ENCODE assay signal across 15 cellular contexts in the genomic region with DNA sequence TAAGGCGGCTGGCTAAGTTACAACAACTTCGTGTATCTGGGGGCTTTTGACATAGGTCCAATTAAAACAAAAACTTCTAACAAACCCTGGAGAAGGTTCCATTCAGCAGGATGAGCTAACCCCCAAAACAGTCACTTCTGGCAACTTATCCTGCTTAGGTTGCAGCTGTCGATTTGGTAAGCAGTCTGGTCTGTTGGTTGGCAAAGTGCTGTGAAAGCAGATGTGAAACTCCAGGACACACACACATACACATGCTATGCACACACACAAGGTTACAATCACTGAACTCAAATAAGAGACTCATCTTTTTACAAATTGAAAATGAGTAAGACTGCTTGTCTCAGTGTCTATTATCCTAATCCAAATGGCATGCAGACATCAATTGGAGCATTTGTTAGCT.
DNase-seq lines count a peak whose midpoint lies in the region; ATAC-seq and TF ChIP-seq lines count a peak whose summit lies in the region.
"Had no signal": no experiment of that assay in that cellular context is flagged by ENCODE, and none has a peak within 500 bp of the region (broad histone marks: within the 10 kb centered on the region; RNA-seq: fewer than 3 reads in every experiment).

No MANE protein-coding gene starts in this region.

- H2AFZ ChIP-seq in mammary epithelial cell (ENCODE audit: low read depth, low read length), result no peak overlapping the region
- H2AFZ ChIP-seq in PC-3 (ENCODE audit: low read length), result no peak overlapping the region

- no peaks in the 10 kb centered on the region for H3K9me3 ChIP-seq in mammary epithelial cell (replicated peaks; ENCODE audit: insufficient read depth, low read length)
- H3K9me3 ChIP-seq in PC-3 (ENCODE audit: low read length), result no peaks in the 10 kb centered on the region
- H3K9me3 ChIP-seq: gastrocnemius medialis, prostate gland, upper lobe of left lung had no signal

- no peak overlapping the region for H3K9ac ChIP-seq in mammary epithelial cell (ENCODE audit: insufficient read depth, low read length)
- H3K9ac ChIP-seq in PC-3 (ENCODE audit: low read length), result no peak overlapping the region

- H3K4me3 ChIP-seq in mammary epithelial cell (replicated peaks in 1 of 3; ENCODE audit: insufficient read depth in 1 of 3, low read depth in 2 of 3, low read length in 3 of 3), result no peak overlapping the region
- H3K4me3 ChIP-seq in PC-3 (ENCODE audit: low read length), result no peak overlapping the region
- H3K4me3 ChIP-seq: cardiac muscle cell, gastrocnemius medialis, prostate gland, upper lobe of left lung had no signal

- H4K20me1 ChIP-seq in mammary epithelial cell (ENCODE audit: insufficient read depth, low read length) (no peaks in the 10 kb centered on the region), PC-3 (ENCODE audit: low read length) (no peaks in the 10 kb centered on the region)

- no peaks in the 10 kb centered on the region for H3F3A ChIP-seq in PC-3 (ENCODE audit: low read length, unreplicated experiment)

- no peaks in the 10 kb centered on the region for H3K79me2 ChIP-seq in mammary epithelial cell (ENCODE audit: insufficient read depth, low read length)
- no peaks in the 10 kb centered on the region for H3K79me2 ChIP-seq in PC-3 (ENCODE audit: low read length)

- dilution Hi-C loops in mammary epithelial cell (cut with HindIII; ENCODE audit: low sequenced_read_pairs), result no loop called here

- H3K9me2 ChIP-seq in PC-3 (replicated peaks; ENCODE audit: low read length), result no peaks in the 10 kb centered on the region

- in situ Hi-C loops in mammary epithelial cell (cut with MboI; ENCODE audit: low sequenced_read_pairs in 2 of 2), result no loop called here

- 22% methylated on average over 3 of the region's 3 CpGs for WGBS in mammary epithelial cell (ENCODE audit: low coverage, missing lambda C conversion rate)

- ATAC-seq in PC-3 (no peak), HG02642 (IDR thresholded peaks at IDR 0.05; ENCODE audit: poor library complexity, unreplicated experiment) (no peak)
- ATAC-seq in stimulated activated naive CD8-positive, alpha-beta T cell treated with anti-CD3 and anti-CD28 coated beads, Interleukin-15, amount 100 ng/mL, for 72 hours, result no peak
- ATAC-seq: gastrocnemius medialis had no signal

- CTCF ChIA-PET in mammary epithelial cell (lab: Charles Lee; ENCODE audit: low non-redundant PET) (no interaction called here), MCF 10A (lab: Yijun Ruan, JAX) (interaction anchor here (0.7 to 1.2 kb wide), 2 partner anchors 17 to 219 kb away, joined by 4 read pairs; no protein-coding TSS in a partner anchor), PC-3 (lab: Charles Lee) (no interaction called here)

- no peak overlapping the region for H3K27ac ChIP-seq in mammary epithelial cell (ENCODE audit: insufficient read depth, low read depth, low read length)
- no peak overlapping the region for H3K27ac ChIP-seq in PC-3 (ENCODE audit: low read length)
- H3K27ac ChIP-seq: cardiac muscle cell, gastrocnemius medialis, prostate gland, upper lobe of left lung had no signal

- H3K36me3 Mint-ChIP-seq in MCF 10A (ENCODE audit: insufficient read depth, unreplicated experiment), result no peaks in the 10 kb centered on the region

- POLR2A ChIA-PET in MCF 10A (lab: Yijun Ruan, JAX), result interaction anchor here (0.8 to 0.9 kb wide), 2 partner anchors 34 to 53 kb away, joined by 3 read pairs; no protein-coding TSS in a partner anchor
- POLR2A ChIA-PET in PC-3 (lab: Charles Lee; ENCODE audit: unreplicated experiment), result interaction anchor here (0.6 kb wide), 1 partner anchor 230 kb away, joined by 3 read pairs; no protein-coding TSS in a partner anchor

- no peaks in the 10 kb centered on the region for H3K9me3 Mint-ChIP-seq in MCF 10A (ENCODE audit: unreplicated experiment)
- H3K9me3 Mint-ChIP-seq in stimulated activated naive CD8-positive, alpha-beta T cell treated with anti-CD3 and anti-CD28 coated beads, Interleukin-15, amount 100 ng/mL, for 72 hours, result peaks cover 0 to 8% of the 10 kb centered on the region in 2 donors

- H3K27me3 Mint-ChIP-seq in MCF 10A (ENCODE audit: insufficient read depth, unreplicated experiment), result peaks cover 37% of the 10 kb centered on the region
- peaks cover 71% of the 10 kb centered on the region for H3K27me3 Mint-ChIP-seq in stimulated activated naive CD8-positive, alpha-beta T cell treated with anti-CD3 and anti-CD28 coated beads, Interleukin-15, amount 100 ng/mL, for 72 hours

- intact Hi-C loops in mammary epithelial cell (cut with micrococcal nuclease) (no loop called here), MCF 10A (cut with micrococcal nuclease) (no loop called here), PC-3 (cut with micrococcal nuclease) (no loop called here)

- BruUV-seq in mammary epithelial cell (replicated peaks; lab: Mats Ljungman, UMichigan) (no TSS peak), MCF 10A (replicated peaks; lab: Mats Ljungman, UMichigan) (no TSS peak), PC-3 (replicated peaks; lab: Mats Ljungman, UMichigan) (no TSS peak)

- TF ChIP-seq CTCF in mammary epithelial cell (conservative IDR thresholded peaks at IDR 0.05 in 1 of 2, IDR thresholded peaks at IDR 0.05 in 1 of 2; ENCODE audit: extremely low read depth in 1 of 2, insufficient read depth in 1 of 2, low read depth in 1 of 2, low read length in 2 of 2) (no peak), MCF 10A (IDR thresholded peaks at IDR 0.05; ENCODE audit: unreplicated experiment) (no peak), PC-3 (conservative IDR thresholded peaks at IDR 0.05; ENCODE audit: low read depth, low read length) (no peak)

- DNase-seq in mammary epithelial cell, result peak; percentile 11
- DNase-seq in MCF 10A (ENCODE audit: unreplicated experiment), result no peak
- peak; percentile 38 for DNase-seq in HS-27A (ENCODE audit: low read depth)
- peak; percentile 70 for DNase-seq in dedifferentiated amniotic fluid mesenchymal stem cell (ENCODE audit: extremely low spot score)
- peak; percentile 60 for DNase-seq in stromal cell of bone marrow (ENCODE audit: low read depth)
- DNase-seq in PC-3, result no peak
- no peak for DNase-seq in stimulated activated naive CD8-positive, alpha-beta T cell treated with anti-CD3 and anti-CD28 coated beads, Interleukin-15, amount 100 ng/mL, for 72 hours
- DNase-seq: activated T-cell treated with anti-CD3 and anti-CD28 coated beads for 4 hours, gastrocnemius medialis, GDM1, NCI-H187, upper lobe of left lung had no signal

- peaks cover 14% of the 10 kb centered on the region for H3K4me1 ChIP-seq in mammary epithelial cell (ENCODE audit: insufficient read depth, low read length)
- H3K4me1 ChIP-seq in PC-3 (ENCODE audit: insufficient read depth, low read length), result no peaks in the 10 kb centered on the region
- H3K4me1 ChIP-seq: prostate gland had no signal

- H3K4me3 Mint-ChIP-seq in MCF 10A (ENCODE audit: unreplicated experiment), result no peak overlapping the region
- H3K4me3 Mint-ChIP-seq in stimulated activated naive CD8-positive, alpha-beta T cell treated with anti-CD3 and anti-CD28 coated beads, Interleukin-15, amount 100 ng/mL, for 72 hours, result no peak overlapping the region

- H3K4me2 ChIP-seq in mammary epithelial cell (ENCODE audit: insufficient read depth, low read depth, low read length) (no peak overlapping the region), PC-3 (ENCODE audit: low read length) (no peak overlapping the region)

- peaks cover 3% of the 10 kb centered on the region for H3K27me3 ChIP-seq in mammary epithelial cell (ENCODE audit: insufficient read depth, low read length)
- H3K27me3 ChIP-seq in PC-3 (ENCODE audit: low read length), result no peaks in the 10 kb centered on the region
- H3K27me3 ChIP-seq: cardiac muscle cell, upper lobe of left lung had no signal

- H3K36me3 ChIP-seq in mammary epithelial cell (ENCODE audit: insufficient read depth, low read length) (no peaks in the 10 kb centered on the region), PC-3 (ENCODE audit: low read depth, low read length) (no peaks in the 10 kb centered on the region)
- H3K36me3 ChIP-seq: cardiac muscle cell, gastrocnemius medialis, prostate gland, upper lobe of left lung had no signal

- peaks cover 8% of the 10 kb centered on the region for H3K4me1 Mint-ChIP-seq in MCF 10A (ENCODE audit: insufficient read depth, unreplicated experiment)
- no peaks in the 10 kb centered on the region for H3K4me1 Mint-ChIP-seq in stimulated activated naive CD8-positive, alpha-beta T cell treated with anti-CD3 and anti-CD28 coated beads, Interleukin-15, amount 100 ng/mL, for 72 hours

- no peak overlapping the region for H3K27ac Mint-ChIP-seq in MCF 10A (ENCODE audit: low read depth, unreplicated experiment)
- no peak overlapping the region for H3K27ac Mint-ChIP-seq in stimulated activated naive CD8-positive, alpha-beta T cell treated with anti-CD3 and anti-CD28 coated beads, Interleukin-15, amount 100 ng/mL, for 72 hours

Comparison
In these comparisons a context has a peak if more than half of its experiments do, and no peak if none do; other contexts are left out.
1. DNase-seq: peak in mammary epithelial cell (single experiment), HS-27A (single experiment), dedifferentiated amniotic fluid mesenchymal stem cell (single experiment) and stromal cell of bone marrow (single experiment); none in MCF 10A (single experiment), PC-3 (single experiment) and stimulated activated naive CD8-positive, alpha-beta T cell treated with anti-CD3 and anti-CD28 coated beads, Interleukin-15, amount 100 ng/mL, for 72 hours (0 of 2).